Comparison of ENCODE assay signal across 1 cellular context in genomic region chr3:13179181-13179580, GRCh38.
TF ChIP-seq lines count a peak whose summit lies in the region.

No MANE protein-coding gene starts in this region.

TF ChIP-seq in K562, 482 proteins besides CTCF, POLR2A, EP300 and RAD21 (continued from another document):
- no peak for TF ChIP-seq CEBPG (CRISPR knock-in tag; IDR thresholded peaks at IDR 0.05)
- peak; percentile 52 to 63 for TF ChIP-seq CEBPG (tag; conservative IDR thresholded peaks at IDR 0.05 in 1 of 2, IDR thresholded peaks at IDR 0.05 in 1 of 2)
- TF ChIP-seq CGGBP1 (CRISPR knock-in tag; IDR thresholded peaks at IDR 0.05): no peak
- TF ChIP-seq PHB2 (IDR thresholded peaks at IDR 0.05; ENCODE audit: low read depth): no peak
